ENCODE assay signal across 9 cellular contexts in genomic region chr11:115222863-115223530, GRCh38.
DNase-seq lines count a peak whose midpoint lies in the region; ATAC-seq, FAIRE-seq and TF ChIP-seq lines count a peak whose summit lies in the region.
"Had no signal": no experiment of that assay in that cellular context is flagged by ENCODE, and none has a peak within 500 bp of the region (broad histone marks: within the 10 kb centered on the region; RNA-seq: fewer than 3 reads in every experiment).

No MANE protein-coding gene starts in this region.

- no peak overlapping the region for H3K23ac ChIP-seq in mesendoderm (ENCODE audit: low read length)

- H3K9me3 Mint-ChIP-seq in IgD-negative memory B cell: peaks cover 0 to 7% (median 0%) of the 10 kb centered on the region in 3 donors

- H3K9ac ChIP-seq in mesendoderm (ENCODE audit: low read length): no peak overlapping the region
- H3K9ac ChIP-seq: parathyroid adenoma had no signal

- TF ChIP-seq POLR2A in GM12891 (IDR thresholded peaks at IDR 0.05; ENCODE audit: low read depth, low read length): no peak

- no peak overlapping the region for H2BK120ac ChIP-seq in mesendoderm (ENCODE audit: low read depth, low read length)

- H2BK5ac ChIP-seq in mesendoderm (ENCODE audit: low read length): no peak overlapping the region

- FAIRE-seq in GM12891 (lab: Jason Lieb, UNC) (no peak), GM19239 (lab: Jason Lieb, UNC) (no peak)

- H3K4me3 ChIP-seq in mesendoderm (ENCODE audit: low read length): no peak overlapping the region

- H4K8ac ChIP-seq in mesendoderm (ENCODE audit: low read depth, low read length): no peak overlapping the region

- H3K79me2 ChIP-seq in mesendoderm (ENCODE audit: control insufficient read depth, insufficient read depth, low read length): no peaks in the 10 kb centered on the region
- H3K79me2 ChIP-seq: parathyroid adenoma had no signal

- peaks cover 2% of the 10 kb centered on the region for H3K36me3 Mint-ChIP-seq in IgD-negative memory B cell

- H3K27ac Mint-ChIP-seq in IgD-negative memory B cell: peak overlapping the region in 2 of 3 donors; percentile 52 to 61

- peak overlapping the region in 2 of 4 donors; percentile 23 to 77 for H3K4me3 Mint-ChIP-seq in IgD-negative memory B cell

- peak overlapping the region; percentile 52 for H3K27ac ChIP-seq in mesendoderm (ENCODE audit: low read depth, low read length)
- H3K27ac ChIP-seq: parathyroid adenoma had no signal

- H2AK5ac ChIP-seq in mesendoderm (ENCODE audit: low read length): no peak overlapping the region

- H3K4me1 Mint-ChIP-seq in IgD-negative memory B cell: peaks cover 11 to 20% (median 20%) of the 10 kb centered on the region in 3 donors

- peaks cover 4% of the 10 kb centered on the region for H3K4me1 ChIP-seq in mesendoderm (ENCODE audit: control insufficient read depth, low read depth, low read length)
- H3K4me1 ChIP-seq: parathyroid adenoma had no signal

- no peak overlapping the region for H3K4me2 ChIP-seq in mesendoderm (ENCODE audit: low read length)

- no peak overlapping the region for H3K56ac ChIP-seq in mesendoderm (ENCODE audit: low read length)

- no peak overlapping the region for H2BK15ac ChIP-seq in mesendoderm (replicated peaks; ENCODE audit: low read depth)

- peak overlapping the region; percentile 60 for H3K18ac ChIP-seq in mesendoderm (ENCODE audit: low read length)

- no peaks in the 10 kb centered on the region for H3K79me1 ChIP-seq in mesendoderm (ENCODE audit: low read length)

- H4K5ac ChIP-seq in mesendoderm (ENCODE audit: low read length): no peak overlapping the region

- no peaks in the 10 kb centered on the region for H3K27me3 ChIP-seq in mesendoderm (ENCODE audit: insufficient read depth, low read length, poor library complexity)

- H3K4ac ChIP-seq in mesendoderm (ENCODE audit: low read depth, low read length): no peak overlapping the region

- no peak for DNase-seq in mesendoderm
- DNase-seq in SIG-M5 treated with dmso at 0.1 percent for 504 hours (lab: John Stamatoyannopoulos, UW; ENCODE audit: unreplicated experiment): no peak
- DNase-seq in cerebellum (ENCODE audit: low spot score): no peak
- no peak for DNase-seq in GM12891 (ENCODE audit: insufficient read length, low spot score)
- DNase-seq in GM19239 (ENCODE audit: insufficient read length, low spot score): no peak

- H3K36me3 ChIP-seq in mesendoderm (ENCODE audit: control insufficient read depth, insufficient read depth, low read length): no peaks in the 10 kb centered on the region

- ATAC-seq in GM18870 (IDR thresholded peaks at IDR 0.05; ENCODE audit: unreplicated experiment): peak; percentile 33
- ATAC-seq in HG02610 (IDR thresholded peaks at IDR 0.05; ENCODE audit: unreplicated experiment): peak; percentile 36

- H3K27me3 Mint-ChIP-seq in IgD-negative memory B cell: no peaks in the 10 kb centered on the region

- WGBS in mesendoderm (ENCODE audit: extremely low coverage, insufficient coverage, low lambda C conversion rate): no CpG with 5 or more reads among the region's 5 CpGs

TF ChIP-seq in GM12891, 5 proteins besides CTCF, POLR2A, EP300 and RAD21:
- TF ChIP-seq PAX5 (IDR thresholded peaks at IDR 0.05; ENCODE audit: insufficient read depth, low read length, severe bottlenecking) (no peak), SPI1 (IDR thresholded peaks at IDR 0.05; ENCODE audit: low read depth, low read length) (no peak), POLR2AphosphoS5 (IDR thresholded peaks at IDR 0.05; ENCODE audit: low read depth, low read length) (no peak), TAF1 (IDR thresholded peaks at IDR 0.05; ENCODE audit: low read depth, low read length) (no peak), POU2F2 (IDR thresholded peaks at IDR 0.05; ENCODE audit: low read depth, low read length) (no peak)
TF ChIP-seq in GM12891: peak in this region for 0.
